In the genomic region with DNA sequence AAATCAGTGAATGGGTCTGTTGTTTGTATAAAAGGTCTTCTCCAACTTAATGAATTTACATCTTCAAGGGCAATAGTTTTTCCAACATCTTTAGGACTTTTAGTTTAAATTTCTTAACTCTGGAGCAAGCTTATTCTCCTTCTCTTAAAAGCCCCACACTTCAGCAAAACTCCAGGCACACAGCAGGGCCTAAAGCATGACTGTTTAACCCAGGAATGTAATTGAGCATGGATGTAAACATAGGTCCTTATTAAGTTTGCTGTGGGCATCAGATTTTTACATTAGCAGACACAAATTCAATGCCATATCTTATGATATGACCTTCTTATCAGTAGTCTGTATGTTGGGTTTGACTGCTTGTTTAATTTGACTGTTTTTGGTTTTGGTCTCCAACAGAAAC, we compare ENCODE assay signal across 28 cellular contexts.
"Had no signal": no experiment of that assay in that cellular context is flagged by ENCODE, and none has a peak within 500 bp of the region (broad histone marks: within the 10 kb centered on the region; RNA-seq: fewer than 3 reads in every experiment).

No MANE protein-coding gene starts in this region.

- H3K27me3 ChIP-seq: ascending aorta, brain microvascular endothelial cell, esophagus muscularis mucosa had no signal

- DNase-seq: activated CD4-positive, alpha-beta memory T cell treated with anti-CD3 and anti-CD28 coated beads, Interleukin-2, amount 10 ng/mL, durations not matched to agents 7 days and 5 days; activated CD4-positive, alpha-beta T cell treated with anti-CD3 and anti-CD28 coated beads for 1 hour; activated CD4-positive, alpha-beta T cell treated with anti-CD3 and anti-CD28 coated beads for 4 hours; activated CD4-positive, alpha-beta T cell treated with anti-CD3 and anti-CD28 coated beads, Interleukin-2, amount 10 ng/mL, durations not matched to agents 7 days and 5 days; activated CD4-positive, alpha-beta T cell treated with anti-CD3 and anti-CD28 coated beads, Interleukin-2, amount 50 U/mL, for 4 hours; activated CD8-positive, alpha-beta memory T cell treated with anti-CD3 and anti-CD28 coated beads, Interleukin-2, amount 50 U/mL, for 48 hours; activated gamma-delta T cell; activated naive CD4-positive, alpha-beta T cell; activated naive CD4-positive, alpha-beta T cell treated with anti-CD3 and anti-CD28 coated beads, Interleukin-2, amount 10 ng/mL, durations not matched to agents 7 days and 5 days; activated naive CD8-positive, alpha-beta T cell treated with anti-CD3 and anti-CD28 coated beads, Interleukin-2, amount 10 ng/mL, durations not matched to agents 7 days and 5 days; activated T-cell treated with anti-CD3 and anti-CD28 coated beads for 4 hours; activated T-cell treated with anti-CD3 and anti-CD28 coated beads, Interleukin-2, amount 50 U/mL, for 24 hours; activated T-cell treated with anti-CD3 and anti-CD28 coated beads, Interleukin-2, amount 50 U/mL, for 72 hours; brain microvascular endothelial cell; cortex of kidney; dermis blood vessel endothelial cell; effector CD4-positive, alpha-beta T cell; effector memory CD8-positive, alpha-beta T cell; erythroblast; foreskin fibroblast; head of caudate nucleus; T-helper 2 cell had no signal

- H3K27ac Mint-ChIP-seq: activated CD4-positive, alpha-beta memory T cell treated with anti-CD3 and anti-CD28 coated beads, Interleukin-2, amount 10 ng/mL, durations not matched to agents 7 days and 5 days; activated CD4-positive, alpha-beta T cell treated with anti-CD3 and anti-CD28 coated beads, Interleukin-2, amount 10 ng/mL, durations not matched to agents 7 days and 5 days; activated naive CD4-positive, alpha-beta T cell treated with anti-CD3 and anti-CD28 coated beads, Interleukin-2, amount 10 ng/mL, durations not matched to agents 7 days and 5 days; activated naive CD4-positive, alpha-beta T cell treated with anti-CD3 and anti-CD28 coated beads, Interleukin-2, amount 50 U/mL, for 72 hours; activated naive CD8-positive, alpha-beta T cell treated with anti-CD3 and anti-CD28 coated beads, Interleukin-2, amount 10 ng/mL, durations not matched to agents 7 days and 5 days; activated T-cell treated with anti-CD3 and anti-CD28 coated beads, Interleukin-2, amount 50 U/mL, for 24 hours; activated T-cell treated with anti-CD3 and anti-CD28 coated beads, Interleukin-2, amount 50 U/mL, for 72 hours; effector memory CD8-positive, alpha-beta T cell; WTC11 had no signal

- H3K4me3 ChIP-seq: ascending aorta, esophagus muscularis mucosa had no signal

- H3K36me3 Mint-ChIP-seq: activated naive CD4-positive, alpha-beta T cell treated with anti-CD3 and anti-CD28 coated beads, Interleukin-2, amount 10 ng/mL, durations not matched to agents 7 days and 5 days; activated naive CD4-positive, alpha-beta T cell treated with anti-CD3 and anti-CD28 coated beads, Interleukin-2, amount 50 U/mL, for 72 hours; activated naive CD8-positive, alpha-beta T cell treated with anti-CD3 and anti-CD28 coated beads, Interleukin-2, amount 10 ng/mL, durations not matched to agents 7 days and 5 days; WTC11 had no signal

- H3K27me3 Mint-ChIP-seq: activated CD4-positive, alpha-beta T cell treated with anti-CD3 and anti-CD28 coated beads, Interleukin-2, amount 10 ng/mL, durations not matched to agents 7 days and 5 days; activated naive CD4-positive, alpha-beta T cell treated with anti-CD3 and anti-CD28 coated beads, Interleukin-2, amount 10 ng/mL, durations not matched to agents 7 days and 5 days; activated T-cell treated with anti-CD3 and anti-CD28 coated beads, Interleukin-2, amount 50 U/mL, for 24 hours had no signal

- H3K4me1 Mint-ChIP-seq: activated CD4-positive, alpha-beta T cell treated with anti-CD3 and anti-CD28 coated beads, Interleukin-2, amount 10 ng/mL, durations not matched to agents 7 days and 5 days; activated naive CD4-positive, alpha-beta T cell treated with anti-CD3 and anti-CD28 coated beads, Interleukin-2, amount 10 ng/mL, durations not matched to agents 7 days and 5 days; activated naive CD8-positive, alpha-beta T cell treated with anti-CD3 and anti-CD28 coated beads, Interleukin-2, amount 10 ng/mL, durations not matched to agents 7 days and 5 days; central memory CD8-positive, alpha-beta T cell had no signal

- H3K9me3 ChIP-seq: ascending aorta, esophagus muscularis mucosa had no signal

- H3K9me3 Mint-ChIP-seq: activated CD4-positive, alpha-beta memory T cell treated with anti-CD3 and anti-CD28 coated beads, Interleukin-2, amount 10 ng/mL, durations not matched to agents 7 days and 5 days; activated CD4-positive, alpha-beta T cell treated with anti-CD3 and anti-CD28 coated beads, Interleukin-2, amount 10 ng/mL, durations not matched to agents 7 days and 5 days; activated naive CD4-positive, alpha-beta T cell treated with anti-CD3 and anti-CD28 coated beads, Interleukin-2, amount 10 ng/mL, durations not matched to agents 7 days and 5 days; activated naive CD4-positive, alpha-beta T cell treated with anti-CD3 and anti-CD28 coated beads, Interleukin-2, amount 50 U/mL, for 72 hours; activated naive CD8-positive, alpha-beta T cell treated with anti-CD3 and anti-CD28 coated beads, Interleukin-2, amount 10 ng/mL, durations not matched to agents 7 days and 5 days; activated T-cell treated with anti-CD3 and anti-CD28 coated beads, Interleukin-2, amount 50 U/mL, for 24 hours; activated T-cell treated with anti-CD3 and anti-CD28 coated beads, Interleukin-2, amount 50 U/mL, for 72 hours; central memory CD8-positive, alpha-beta T cell; effector memory CD8-positive, alpha-beta T cell; WTC11 had no signal

- H3K27ac ChIP-seq: ascending aorta, brain microvascular endothelial cell, esophagus muscularis mucosa, VCaP had no signal

- H3K4me3 Mint-ChIP-seq: activated CD4-positive, alpha-beta memory T cell treated with anti-CD3 and anti-CD28 coated beads, Interleukin-2, amount 10 ng/mL, durations not matched to agents 7 days and 5 days; activated CD4-positive, alpha-beta T cell treated with anti-CD3 and anti-CD28 coated beads, Interleukin-2, amount 10 ng/mL, durations not matched to agents 7 days and 5 days; activated naive CD4-positive, alpha-beta T cell treated with anti-CD3 and anti-CD28 coated beads, Interleukin-2, amount 10 ng/mL, durations not matched to agents 7 days and 5 days; activated naive CD8-positive, alpha-beta T cell treated with anti-CD3 and anti-CD28 coated beads, Interleukin-2, amount 10 ng/mL, durations not matched to agents 7 days and 5 days; activated T-cell treated with anti-CD3 and anti-CD28 coated beads, Interleukin-2, amount 50 U/mL, for 24 hours; activated T-cell treated with anti-CD3 and anti-CD28 coated beads, Interleukin-2, amount 50 U/mL, for 72 hours; central memory CD8-positive, alpha-beta T cell; effector memory CD8-positive, alpha-beta T cell; WTC11 had no signal

- ATAC-seq: activated naive CD4-positive, alpha-beta T cell treated with anti-CD3 and anti-CD28 coated beads, Interleukin-2, amount 50 U/mL, for 72 hours; activated T-cell treated with anti-CD3 and anti-CD28 coated beads, Interleukin-2, amount 50 U/mL, for 72 hours; effector memory CD8-positive, alpha-beta T cell; WTC11 had no signal
